Comparison of ENCODE assay signal across 28 cellular contexts in the genomic region with DNA sequence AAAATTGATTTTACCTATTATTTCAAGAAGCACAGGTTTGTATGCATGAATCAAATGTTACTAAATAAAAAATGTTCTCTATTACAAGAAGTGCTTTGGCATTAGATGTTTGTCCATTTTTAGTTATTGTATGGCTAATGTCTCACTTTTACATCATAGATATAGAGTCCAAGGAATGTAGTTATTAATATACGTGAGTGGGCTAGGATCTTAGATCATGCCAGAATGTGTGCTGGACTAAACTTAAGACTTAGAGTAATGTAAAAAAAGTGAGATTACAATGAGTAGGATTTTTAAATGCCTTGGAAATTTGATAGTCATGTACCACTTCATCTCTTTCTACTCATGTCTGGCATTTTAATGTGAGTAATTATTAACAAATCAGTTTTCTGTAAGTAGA.
"Had no signal": no experiment of that assay in that cellular context is flagged by ENCODE, and none has a peak within 500 bp of the region (broad histone marks: within the 10 kb centered on the region; RNA-seq: fewer than 3 reads in every experiment).

No MANE protein-coding gene starts in this region.

- H3K9me3 ChIP-seq: ascending aorta, stomach, testis had no signal

- H3K4me3 Mint-ChIP-seq: dendritic cell treated with granulocyte-macrophage colony-stimulating factor and Interleukin-4, amounts not matched to agents 40 ng/mL and 50 ng/mL, for 4 days; mesothelial cell of epicardium; type B pancreatic cell had no signal

- H3K27me3 ChIP-seq: ascending aorta, foreskin keratinocyte, hepatocyte, stomach, testis had no signal

- H3K4me1 ChIP-seq: foreskin keratinocyte, stomach, testis had no signal

- ATAC-seq: esophagus mucosa, foreskin keratinocyte, left lobe of liver had no signal

- H3K27ac Mint-ChIP-seq: dendritic cell treated with granulocyte-macrophage colony-stimulating factor and Interleukin-4, amounts not matched to agents 40 ng/mL and 50 ng/mL, for 4 days; type B pancreatic cell had no signal

- H3K27ac ChIP-seq: ascending aorta, foreskin keratinocyte, hepatocyte, stomach, testis, WERI-Rb-1 had no signal

- FAIRE-seq: bronchial epithelial cell, kidney, small intestine had no signal

- H3K4me2 ChIP-seq: hepatocyte had no signal

- H3K27me3 Mint-ChIP-seq: dendritic cell treated with granulocyte-macrophage colony-stimulating factor and Interleukin-4, amounts not matched to agents 40 ng/mL and 50 ng/mL, for 4 days; type B pancreatic cell had no signal

- H3K36me3 Mint-ChIP-seq: mesothelial cell of epicardium, type B pancreatic cell had no signal

- H3K4me3 ChIP-seq: ascending aorta, hepatocyte, stomach, testis had no signal

- H3K36me3 ChIP-seq: ascending aorta, stomach, WERI-Rb-1 had no signal

- DNase-seq: activated CD4-positive, alpha-beta T cell treated with anti-CD3 and anti-CD28 coated beads for 1 hour; activated CD8-positive, alpha-beta memory T cell treated with anti-CD3 and anti-CD28 coated beads for 24 hours; activated CD8-positive, alpha-beta memory T cell treated with anti-CD3 and anti-CD28 coated beads, Interleukin-2, amount 50 U/mL, for 48 hours; activated effector memory CD4-positive, alpha-beta T cell treated with anti-CD3 and anti-CD28 coated beads, Interleukin-2, amount 50 U/mL, for 16 hours; activated naive CD4-positive, alpha-beta T cell treated with anti-CD3 and anti-CD28 coated beads, Interleukin-2, amount 50 U/mL, for 16 hours; activated T-cell treated with anti-CD3 and anti-CD28 coated beads, Interleukin-2, amount 50 U/mL, for 48 hours; cerebellar nuclear complex; effector CD8-positive, alpha-beta T cell; foreskin keratinocyte; kidney; nucleus accumbens; posterior cingulate gyrus; small intestine; stimulated activated CD4-positive, alpha-beta T cell treated with anti-CD3 and anti-CD28 coated beads, Interleukin-4, amount 100 ng/mL, for 1 hour; stomach; SW 1271; T-helper 2 cell; testis; WERI-Rb-1 had no signal

- H3K9me3 Mint-ChIP-seq: dendritic cell treated with granulocyte-macrophage colony-stimulating factor and Interleukin-4, amounts not matched to agents 40 ng/mL and 50 ng/mL, for 4 days; mesothelial cell of epicardium; nephron; type B pancreatic cell had no signal

- H2AFZ ChIP-seq: hepatocyte had no signal
